Comparison of ENCODE assay signal across 16 cellular contexts in genomic region chr18:79587298-79588125, GRCh38.
DNase-seq lines count a peak whose midpoint lies in the region; ATAC-seq, FAIRE-seq and TF ChIP-seq lines count a peak whose summit lies in the region.
"Had no signal": no experiment of that assay in that cellular context is flagged by ENCODE, and none has a peak within 500 bp of the region (broad histone marks: within the 10 kb centered on the region; RNA-seq: fewer than 3 reads in every experiment).

No MANE protein-coding gene starts in this region.

- intact Hi-C loops in cardiac septum (cut with DNase I) = loop anchor here (5.0 kb wide), 1 partner anchor 190 kb away; the partner anchor contains the start of gene NFATC1
- intact Hi-C loops in thyroid gland (cut with DNase I) = no loop called here

- 54 to 61% methylated on average over 17 to 20 of the region's 30 CpGs for WGBS in thyroid gland, 2 donors

- peak overlapping the region; percentile 50 for H3K27ac ChIP-seq in muscle layer of colon (ENCODE audit: low read depth, low read length)
- H3K27ac ChIP-seq in thyroid gland = no peak overlapping the region
- H3K27ac ChIP-seq: neutrophil had no signal

- H3K36me3 ChIP-seq in muscle layer of colon (ENCODE audit: insufficient read depth, low read length) = no peaks in the 10 kb centered on the region
- no peaks in the 10 kb centered on the region for H3K36me3 ChIP-seq in thyroid gland
- H3K36me3 ChIP-seq: neutrophil, upper lobe of left lung had no signal

- TF ChIP-seq CTCF in thyroid gland (IDR thresholded peaks at IDR 0.05) = no peak

- ATAC-seq in GM19397 (IDR thresholded peaks at IDR 0.05; ENCODE audit: unreplicated experiment) = no peak
- ATAC-seq in HG03159 (IDR thresholded peaks at IDR 0.05; ENCODE audit: unreplicated experiment) = no peak
- ATAC-seq: HCT116 had no signal

- no peak for FAIRE-seq in H54 (lab: Jason Lieb, UNC)
- FAIRE-seq: A204.1, endometrium had no signal

- TF ChIP-seq POLR2A in thyroid gland (IDR thresholded peaks at IDR 0.05) = no peak
- TF ChIP-seq POLR2A in H54 (IDR thresholded peaks at IDR 0.05; ENCODE audit: low read depth, low read length) = no peak

- H3K9me3 ChIP-seq in muscle layer of colon (ENCODE audit: low read length) (no peaks in the 10 kb centered on the region), thyroid gland (no peaks in the 10 kb centered on the region)
- H3K9me3 ChIP-seq: neutrophil, upper lobe of left lung had no signal

- H3K9ac ChIP-seq in muscle layer of colon (ENCODE audit: low read length) = no peak overlapping the region

- H3K4me3 ChIP-seq in muscle layer of colon (ENCODE audit: low read depth in 1 of 2, low read length in 2 of 2) (no peak overlapping the region), thyroid gland (replicated peaks in 1 of 3) (no peak overlapping the region)
- H3K4me3 ChIP-seq: upper lobe of left lung had no signal

- H3K4me1 ChIP-seq in muscle layer of colon (ENCODE audit: insufficient read depth, low read length) (peaks cover 32% of the 10 kb centered on the region), thyroid gland (peaks cover 11 to 19% of the 10 kb centered on the region in 2 donors)

- H3K27me3 ChIP-seq in muscle layer of colon (ENCODE audit: control insufficient read depth in 1 of 2, insufficient read depth in 2 of 2, low read length in 2 of 2) (peaks cover 0 to 7% of the 10 kb centered on the region in 2 donors), thyroid gland (no peaks in the 10 kb centered on the region)
- H3K27me3 ChIP-seq: neutrophil, upper lobe of left lung had no signal

- DNase-seq in activated effector memory CD4-positive, alpha-beta T cell treated with anti-CD3 and anti-CD28 coated beads, Interleukin-2, amount 50 U/mL, for 16 hours = peak; percentile 27
- DNase-seq in activated effector memory CD4-positive, alpha-beta T cell treated with Interleukin-2 at 50 U/mL for 16 hours = no peak
- DNase-seq in cardiac septum (ENCODE audit: low spot score) (peak; percentile 73), thyroid gland (peak; percentile 54 to 66), H54 (ENCODE audit: insufficient read length, low spot score) (no peak)
- DNase-seq: NCI-H187, NCI-H446 treated with DMSO at 0.1 percent for 48 hours, T-helper 9 cell had no signal

Comparison
In these comparisons a context has a peak if more than half of its experiments do, and no peak if none do; other contexts are left out.
1. DNase-seq: peak in activated effector memory CD4-positive, alpha-beta T cell treated with anti-CD3 and anti-CD28 coated beads, Interleukin-2, amount 50 U/mL, for 16 hours (single experiment), cardiac septum (single experiment) and thyroid gland (2 of 2); none in activated effector memory CD4-positive, alpha-beta T cell treated with Interleukin-2 at 50 U/mL for 16 hours (single experiment) and H54 (single experiment).